18 cellular contexts compared by ENCODE assay signal in genomic region chr12:90024261-90024660, GRCh38.
DNase-seq lines count a peak whose midpoint lies in the region; ATAC-seq and TF ChIP-seq lines count a peak whose summit lies in the region.
"Had no signal": no experiment of that assay in that cellular context is flagged by ENCODE, and none has a peak within 500 bp of the region (broad histone marks: within the 10 kb centered on the region; RNA-seq: fewer than 3 reads in every experiment).

No MANE protein-coding gene starts in this region.

- H3K36me3 ChIP-seq in breast epithelium, result no peaks in the 10 kb centered on the region
- no peaks in the 10 kb centered on the region for H3K36me3 ChIP-seq in RWPE2 (ENCODE audit: low read depth)
- H3K36me3 ChIP-seq: neural progenitor cell had no signal

- in situ Hi-C loops in T47D (cut with HindIII; ENCODE audit: low pct_unique_long_range_greater_than_20kb, low sequenced_read_pairs), result no loop called here

- no peak overlapping the region for H3K4me3 ChIP-seq in breast epithelium
- no peak overlapping the region for H3K4me3 ChIP-seq in RWPE2 (ENCODE audit: severe bottlenecking)
- H3K4me3 ChIP-seq in foreskin fibroblast (ENCODE audit: low read depth in 1 of 2, low read length in 2 of 2), result no peak overlapping the region
- H3K4me3 ChIP-seq: GM12878, neural progenitor cell had no signal

- no peaks in the 10 kb centered on the region for H3K27me3 ChIP-seq in breast epithelium
- no peaks in the 10 kb centered on the region for H3K27me3 ChIP-seq in RWPE2 (ENCODE audit: insufficient read depth, poor library complexity, severe bottlenecking)
- H3K27me3 ChIP-seq: neural progenitor cell had no signal

- peak; percentile 73 to 93 for DNase-seq in T47D (ENCODE audit: low read depth in 1 of 2, low spot score in 1 of 2)
- no peak for DNase-seq in breast epithelium (ENCODE audit: low spot score in 2 of 2)
- DNase-seq in RWPE2 (ENCODE audit: low spot score), result no peak
- peak; percentile 41 to 67 for DNase-seq in foreskin fibroblast
- no peak for DNase-seq in NCI-H82 (lab: John Stamatoyannopoulos, UW)
- DNase-seq in SW480 (ENCODE audit: low spot score), result no peak
- DNase-seq in sciatic nerve (ENCODE audit: low spot score), result no peak
- no peak for DNase-seq in pons (ENCODE audit: low spot score)
- DNase-seq: activated CD4-positive, alpha-beta T cell treated with anti-CD3 and anti-CD28 coated beads, Interleukin-2, amount 50 U/mL, for 4 hours; activated naive CD4-positive, alpha-beta T cell treated with anti-CD3 and anti-CD28 coated beads for 36 hours; activated T-cell treated with anti-CD3 and anti-CD28 coated beads for 4 hours; islet precursor cell; Karpas-422; NCI-H774; stimulated activated naive CD4-positive, alpha-beta T cell treated with Interleukin-2 at 50 U/mL for 16 hours had no signal

- peak; percentile 23; the same call in 1 of the 3 replicates for ATAC-seq in RWPE2 (ENCODE audit: low read depth)
- no peak for ATAC-seq in sciatic nerve
- ATAC-seq: GM12878, Panc1 had no signal

- H3K27ac ChIP-seq in breast epithelium (no peak overlapping the region), RWPE2 (ENCODE audit: poor library complexity, severe bottlenecking) (no peak overlapping the region)
- H3K27ac ChIP-seq: neural progenitor cell had no signal

- intact Hi-C loops in breast epithelium (cut with DNase I; ENCODE audit: low total_unique reads) (no loop called here), sciatic nerve (cut with DNase I) (no loop called here)

- TF ChIP-seq CTCF in breast epithelium (IDR thresholded peaks at IDR 0.05) (no peak), RWPE2 (IDR thresholded peaks at IDR 0.05; ENCODE audit: poor library complexity, severe bottlenecking) (no peak), foreskin fibroblast (IDR thresholded peaks at IDR 0.05; ENCODE audit: low read depth, low read length) (no peak)

- H3K9me3 ChIP-seq in breast epithelium, result no peaks in the 10 kb centered on the region
- H3K9me3 ChIP-seq in RWPE2 (ENCODE audit: severe bottlenecking), result no peaks in the 10 kb centered on the region

- H3K4me1 ChIP-seq in breast epithelium (no peaks in the 10 kb centered on the region), RWPE2 (ENCODE audit: insufficient read depth, poor library complexity, severe bottlenecking) (peaks cover 13% of the 10 kb centered on the region)

- no peak for TF ChIP-seq POLR2A in breast epithelium (IDR thresholded peaks at IDR 0.05)

Comparison
In these comparisons a context has a peak if more than half of its experiments do, and no peak if none do; other contexts are left out.
1. DNase-seq: peak in T47D (2 of 2) and foreskin fibroblast (2 of 2); none in breast epithelium (0 of 2), RWPE2 (single experiment), NCI-H82 (single experiment), SW480 (single experiment), sciatic nerve (single experiment) and pons (single experiment).